1 cellular context compared by ENCODE assay signal in the genomic region with DNA sequence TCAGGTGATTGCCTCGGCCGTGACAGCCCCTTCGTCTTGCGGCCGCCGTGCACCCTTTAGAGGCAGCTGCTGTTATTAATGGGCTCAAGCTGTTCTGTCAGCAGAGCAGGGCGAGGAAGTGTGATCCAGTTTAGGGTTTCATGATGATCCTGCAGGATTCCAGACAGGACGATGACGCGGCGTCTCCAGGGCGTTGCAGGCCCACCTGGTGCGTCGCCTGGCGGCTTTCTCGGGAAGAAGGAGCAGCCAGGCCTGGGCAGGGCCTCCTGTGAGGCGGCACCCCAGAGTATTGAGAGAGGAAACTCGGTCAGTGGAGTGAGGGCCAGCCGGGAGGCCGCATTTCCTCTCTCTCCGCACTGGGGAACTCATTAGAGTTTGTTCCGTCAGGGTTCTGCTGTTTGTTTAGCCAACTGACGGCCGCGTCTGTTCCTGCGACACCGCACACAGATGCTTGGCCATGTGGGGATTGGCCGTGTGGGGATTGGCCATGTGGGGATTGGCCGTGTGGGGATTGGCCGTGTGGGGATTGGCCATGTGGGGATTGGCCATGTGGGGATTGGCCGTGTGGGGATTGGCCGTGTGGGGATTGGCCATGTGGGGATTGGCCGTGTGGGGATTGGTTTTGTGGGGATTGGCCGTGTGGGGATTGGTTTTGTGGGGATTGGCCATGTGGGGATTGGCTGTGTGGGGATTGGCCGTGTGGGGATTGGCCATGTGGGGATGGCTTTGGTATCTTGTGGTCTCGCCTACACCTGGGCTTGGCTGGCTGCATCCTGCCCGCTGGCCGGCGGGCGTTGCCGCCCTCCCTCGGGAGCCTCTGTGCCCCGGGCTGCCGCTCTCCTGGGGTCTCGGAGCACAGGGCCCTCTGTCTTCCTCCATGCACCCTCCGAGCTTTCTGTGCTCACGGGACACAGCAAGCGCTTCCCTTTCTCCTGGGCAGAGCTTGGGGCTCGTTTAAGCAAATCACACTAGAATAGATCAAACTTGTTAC.
TF ChIP-seq lines count a peak whose summit lies in the region.

No MANE protein-coding gene starts in this region.

TF ChIP-seq in GM23338, 12 proteins besides CTCF, POLR2A, EP300 and RAD21 (continued from another document):
- TF ChIP-seq, protein P1, sequence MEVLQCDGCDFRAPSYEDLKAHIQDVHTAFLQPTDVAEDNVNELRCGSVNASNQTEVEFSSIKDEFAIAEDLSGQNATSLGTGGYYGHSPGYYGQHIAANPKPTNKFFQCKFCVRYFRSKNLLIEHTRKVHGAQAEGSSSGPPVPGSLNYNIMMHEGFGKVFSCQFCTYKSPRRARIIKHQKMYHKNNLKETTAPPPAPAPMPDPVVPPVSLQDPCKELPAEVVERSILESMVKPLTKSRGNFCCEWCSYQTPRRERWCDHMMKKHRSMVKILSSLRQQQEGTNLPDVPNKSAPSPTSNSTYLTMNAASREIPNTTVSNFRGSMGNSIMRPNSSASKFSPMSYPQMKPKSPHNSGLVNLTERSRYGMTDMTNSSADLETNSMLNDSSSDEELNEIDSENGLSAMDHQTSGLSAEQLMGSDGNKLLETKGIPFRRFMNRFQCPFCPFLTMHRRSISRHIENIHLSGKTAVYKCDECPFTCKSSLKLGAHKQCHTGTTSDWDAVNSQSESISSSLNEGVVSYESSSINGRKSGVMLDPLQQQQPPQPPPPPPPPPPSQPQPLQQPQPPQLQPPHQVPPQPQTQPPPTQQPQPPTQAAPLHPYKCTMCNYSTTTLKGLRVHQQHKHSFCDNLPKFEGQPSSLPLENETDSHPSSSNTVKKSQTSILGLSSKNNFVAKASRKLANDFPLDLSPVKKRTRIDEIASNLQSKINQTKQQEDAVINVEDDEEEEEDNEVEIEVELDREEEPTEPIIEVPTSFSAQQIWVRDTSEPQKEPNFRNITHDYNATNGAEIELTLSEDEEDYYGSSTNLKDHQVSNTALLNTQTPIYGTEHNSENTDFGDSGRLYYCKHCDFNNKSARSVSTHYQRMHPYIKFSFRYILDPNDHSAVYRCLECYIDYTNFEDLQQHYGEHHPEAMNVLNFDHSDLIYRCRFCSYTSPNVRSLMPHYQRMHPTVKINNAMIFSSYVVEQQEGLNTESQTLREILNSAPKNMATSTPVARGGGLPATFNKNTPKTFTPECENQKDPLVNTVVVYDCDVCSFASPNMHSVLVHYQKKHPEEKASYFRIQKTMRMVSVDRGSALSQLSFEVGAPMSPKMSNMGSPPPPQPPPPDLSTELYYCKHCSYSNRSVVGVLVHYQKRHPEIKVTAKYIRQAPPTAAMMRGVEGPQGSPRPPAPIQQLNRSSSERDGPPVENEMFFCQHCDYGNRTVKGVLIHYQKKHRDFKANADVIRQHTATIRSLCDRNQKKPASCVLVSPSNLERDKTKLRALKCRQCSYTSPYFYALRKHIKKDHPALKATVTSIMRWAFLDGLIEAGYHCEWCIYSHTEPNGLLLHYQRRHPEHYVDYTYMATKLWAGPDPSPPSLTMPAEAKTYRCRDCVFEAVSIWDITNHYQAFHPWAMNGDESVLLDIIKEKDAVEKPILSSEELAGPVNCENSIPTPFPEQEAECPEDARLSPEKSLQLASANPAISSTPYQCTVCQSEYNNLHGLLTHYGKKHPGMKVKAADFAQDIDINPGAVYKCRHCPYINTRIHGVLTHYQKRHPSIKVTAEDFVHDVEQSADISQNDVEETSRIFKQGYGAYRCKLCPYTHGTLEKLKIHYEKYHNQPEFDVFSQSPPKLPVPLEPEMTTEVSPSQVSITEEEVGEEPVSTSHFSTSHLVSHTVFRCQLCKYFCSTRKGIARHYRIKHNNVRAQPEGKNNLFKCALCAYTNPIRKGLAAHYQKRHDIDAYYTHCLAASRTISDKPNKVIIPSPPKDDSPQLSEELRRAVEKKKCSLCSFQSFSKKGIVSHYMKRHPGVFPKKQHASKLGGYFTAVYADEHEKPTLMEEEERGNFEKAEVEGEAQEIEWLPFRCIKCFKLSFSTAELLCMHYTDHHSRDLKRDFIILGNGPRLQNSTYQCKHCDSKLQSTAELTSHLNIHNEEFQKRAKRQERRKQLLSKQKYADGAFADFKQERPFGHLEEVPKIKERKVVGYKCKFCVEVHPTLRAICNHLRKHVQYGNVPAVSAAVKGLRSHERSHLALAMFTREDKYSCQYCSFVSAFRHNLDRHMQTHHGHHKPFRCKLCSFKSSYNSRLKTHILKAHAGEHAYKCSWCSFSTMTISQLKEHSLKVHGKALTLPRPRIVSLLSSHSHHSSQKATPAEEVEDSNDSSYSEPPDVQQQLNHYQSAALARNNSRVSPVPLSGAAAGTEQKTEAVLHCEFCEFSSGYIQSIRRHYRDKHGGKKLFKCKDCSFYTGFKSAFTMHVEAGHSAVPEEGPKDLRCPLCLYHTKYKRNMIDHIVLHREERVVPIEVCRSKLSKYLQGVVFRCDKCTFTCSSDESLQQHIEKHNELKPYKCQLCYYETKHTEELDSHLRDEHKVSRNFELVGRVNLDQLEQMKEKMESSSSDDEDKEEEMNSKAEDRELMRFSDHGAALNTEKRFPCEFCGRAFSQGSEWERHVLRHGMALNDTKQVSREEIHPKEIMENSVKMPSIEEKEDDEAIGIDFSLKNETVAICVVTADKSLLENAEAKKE (CRISPR knock-in tag; IDR thresholded peaks at IDR 0.05): no peak
- TF ChIP-seq, protein P2, sequence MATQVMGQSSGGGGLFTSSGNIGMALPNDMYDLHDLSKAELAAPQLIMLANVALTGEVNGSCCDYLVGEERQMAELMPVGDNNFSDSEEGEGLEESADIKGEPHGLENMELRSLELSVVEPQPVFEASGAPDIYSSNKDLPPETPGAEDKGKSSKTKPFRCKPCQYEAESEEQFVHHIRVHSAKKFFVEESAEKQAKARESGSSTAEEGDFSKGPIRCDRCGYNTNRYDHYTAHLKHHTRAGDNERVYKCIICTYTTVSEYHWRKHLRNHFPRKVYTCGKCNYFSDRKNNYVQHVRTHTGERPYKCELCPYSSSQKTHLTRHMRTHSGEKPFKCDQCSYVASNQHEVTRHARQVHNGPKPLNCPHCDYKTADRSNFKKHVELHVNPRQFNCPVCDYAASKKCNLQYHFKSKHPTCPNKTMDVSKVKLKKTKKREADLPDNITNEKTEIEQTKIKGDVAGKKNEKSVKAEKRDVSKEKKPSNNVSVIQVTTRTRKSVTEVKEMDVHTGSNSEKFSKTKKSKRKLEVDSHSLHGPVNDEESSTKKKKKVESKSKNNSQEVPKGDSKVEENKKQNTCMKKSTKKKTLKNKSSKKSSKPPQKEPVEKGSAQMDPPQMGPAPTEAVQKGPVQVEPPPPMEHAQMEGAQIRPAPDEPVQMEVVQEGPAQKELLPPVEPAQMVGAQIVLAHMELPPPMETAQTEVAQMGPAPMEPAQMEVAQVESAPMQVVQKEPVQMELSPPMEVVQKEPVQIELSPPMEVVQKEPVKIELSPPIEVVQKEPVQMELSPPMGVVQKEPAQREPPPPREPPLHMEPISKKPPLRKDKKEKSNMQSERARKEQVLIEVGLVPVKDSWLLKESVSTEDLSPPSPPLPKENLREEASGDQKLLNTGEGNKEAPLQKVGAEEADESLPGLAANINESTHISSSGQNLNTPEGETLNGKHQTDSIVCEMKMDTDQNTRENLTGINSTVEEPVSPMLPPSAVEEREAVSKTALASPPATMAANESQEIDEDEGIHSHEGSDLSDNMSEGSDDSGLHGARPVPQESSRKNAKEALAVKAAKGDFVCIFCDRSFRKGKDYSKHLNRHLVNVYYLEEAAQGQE (IDR thresholded peaks at IDR 0.05; ENCODE audit: unreplicated experiment): no peak
- TF ChIP-seq, protein P3, sequence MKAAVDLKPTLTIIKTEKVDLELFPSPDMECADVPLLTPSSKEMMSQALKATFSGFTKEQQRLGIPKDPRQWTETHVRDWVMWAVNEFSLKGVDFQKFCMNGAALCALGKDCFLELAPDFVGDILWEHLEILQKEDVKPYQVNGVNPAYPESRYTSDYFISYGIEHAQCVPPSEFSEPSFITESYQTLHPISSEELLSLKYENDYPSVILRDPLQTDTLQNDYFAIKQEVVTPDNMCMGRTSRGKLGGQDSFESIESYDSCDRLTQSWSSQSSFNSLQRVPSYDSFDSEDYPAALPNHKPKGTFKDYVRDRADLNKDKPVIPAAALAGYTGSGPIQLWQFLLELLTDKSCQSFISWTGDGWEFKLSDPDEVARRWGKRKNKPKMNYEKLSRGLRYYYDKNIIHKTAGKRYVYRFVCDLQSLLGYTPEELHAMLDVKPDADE (IDR thresholded peaks at IDR 0.05): no peak
- TF ChIP-seq JUNB (IDR thresholded peaks at IDR 0.05; ENCODE audit: unreplicated experiment): no peak
- TF ChIP-seq STAT1 (IDR thresholded peaks at IDR 0.05; ENCODE audit: unreplicated experiment): no peak
- TF ChIP-seq EZH2phosphoT487 (IDR thresholded peaks at IDR 0.05; ENCODE audit: unreplicated experiment): no peak
- no peak for TF ChIP-seq ZNF114 (CRISPR knock-in tag; IDR thresholded peaks at IDR 0.05)
